Comparison of ENCODE assay signal across 1 cellular context in genomic region chr11:66987158-66987620, GRCh38.
TF ChIP-seq lines count a peak whose summit lies in the region.

No MANE protein-coding gene starts in this region.

TF ChIP-seq in HepG2, 621 proteins besides CTCF, POLR2A, EP300 and RAD21:
- TF ChIP-seq ARID4A (CRISPR knock-in tag; IDR thresholded peaks at IDR 0.05; ENCODE audit: borderline replicate concordance), result no peak
- TF ChIP-seq ZNF687 (CRISPR knock-in tag; IDR thresholded peaks at IDR 0.05), result peak; percentile 62
- TF ChIP-seq SALL1 (CRISPR knock-in tag; IDR thresholded peaks at IDR 0.05), result peak; percentile 29; the same call in 1 of the 2 replicates
- no peak for TF ChIP-seq ZUFSP (CRISPR knock-in tag; IDR thresholded peaks at IDR 0.05; ENCODE audit: borderline replicate concordance)
- TF ChIP-seq TGIF2 (CRISPR knock-in tag; IDR thresholded peaks at IDR 0.05), result peak; percentile 34; the same call in 1 of the 2 replicates
- no peak for TF ChIP-seq KLF6 (CRISPR knock-in tag; IDR thresholded peaks at IDR 0.05)
- TF ChIP-seq ATRX (CRISPR knock-in tag; IDR thresholded peaks at IDR 0.05; ENCODE audit: borderline replicate concordance), result no peak
- TF ChIP-seq ZNF143 (CRISPR knock-in tag; IDR thresholded peaks at IDR 0.05), result no peak
- 0 out of 2 replicates have a peak, but pooled peaks have one; percentile 14 for TF ChIP-seq GABPB1 (CRISPR knock-in tag; IDR thresholded peaks at IDR 0.05)
- no peak for TF ChIP-seq RFX5 (IDR thresholded peaks at IDR 0.05; ENCODE audit: low read depth, low read length)
- 0 out of 2 replicates have a peak, but pooled peaks have one; percentile 44 for TF ChIP-seq ZNF891 (CRISPR knock-in tag; IDR thresholded peaks at IDR 0.05)
- no peak for TF ChIP-seq FOSL1 (CRISPR knock-in tag; IDR thresholded peaks at IDR 0.05; ENCODE audit: borderline replicate concordance)
- TF ChIP-seq ZNF781 (CRISPR knock-in tag; IDR thresholded peaks at IDR 0.05; ENCODE audit: borderline replicate concordance, not compliant biosample characterization), result no peak
- TF ChIP-seq SAP130 (CRISPR knock-in tag; IDR thresholded peaks at IDR 0.05; ENCODE audit: low read depth), result peak; percentile 48; the same call in 1 of the 2 replicates
- no peak for TF ChIP-seq BRF2 (CRISPR knock-in tag; IDR thresholded peaks at IDR 0.05)
- no peak for TF ChIP-seq DDIT3 (CRISPR knock-in tag; IDR thresholded peaks at IDR 0.05)
- TF ChIP-seq MTF1 (CRISPR knock-in tag; IDR thresholded peaks at IDR 0.05), result no peak
- 0 out of 2 replicates have a peak, but pooled peaks have one; percentile 23 for TF ChIP-seq FOSL2 (CRISPR knock-in tag; IDR thresholded peaks at IDR 0.05)
- no peak for TF ChIP-seq ZNF619 (CRISPR knock-in tag; IDR thresholded peaks at IDR 0.05)
- TF ChIP-seq ZSCAN9 (CRISPR knock-in tag; IDR thresholded peaks at IDR 0.05; ENCODE audit: borderline replicate concordance), result no peak
- peak; percentile 69; the same call in 1 of the 2 replicates for TF ChIP-seq ZNF281 (CRISPR knock-in tag; IDR thresholded peaks at IDR 0.05; ENCODE audit: borderline replicate concordance)
- no peak for TF ChIP-seq KLF11 (CRISPR knock-in tag; IDR thresholded peaks at IDR 0.05)
- TF ChIP-seq ZFP91 (CRISPR knock-in tag; IDR thresholded peaks at IDR 0.05; ENCODE audit: borderline replicate concordance), result 0 out of 2 replicates have a peak, but pooled peaks have one; percentile 30
- TF ChIP-seq POGZ (CRISPR knock-in tag; IDR thresholded peaks at IDR 0.05), result no peak
- no peak for TF ChIP-seq GZF1 (CRISPR knock-in tag; IDR thresholded peaks at IDR 0.05)
- 0 out of 2 replicates have a peak, but pooled peaks have one; percentile 14 for TF ChIP-seq GATAD2A (CRISPR knock-in tag; IDR thresholded peaks at IDR 0.05)
- no peak for TF ChIP-seq ELF4 (CRISPR knock-in tag; IDR thresholded peaks at IDR 0.05; ENCODE audit: borderline replicate concordance)
- no peak for TF ChIP-seq ELF1 (CRISPR knock-in tag; IDR thresholded peaks at IDR 0.05)
- no peak for TF ChIP-seq TRAFD1 (CRISPR knock-in tag; IDR thresholded peaks at IDR 0.05; ENCODE audit: borderline replicate concordance)
- TF ChIP-seq ZNF292 (CRISPR knock-in tag; IDR thresholded peaks at IDR 0.05; ENCODE audit: borderline replicate concordance, low read depth), result peak; percentile 57; the same call in 1 of the 2 replicates
- 0 out of 2 replicates have a peak, but pooled peaks have one; percentile 22 for TF ChIP-seq PATZ1 (CRISPR knock-in tag; IDR thresholded peaks at IDR 0.05)
- no peak for TF ChIP-seq ETV5 (CRISPR knock-in tag; IDR thresholded peaks at IDR 0.05; ENCODE audit: borderline replicate concordance)
- TF ChIP-seq ERF (CRISPR knock-in tag; IDR thresholded peaks at IDR 0.05), result no peak
- no peak for TF ChIP-seq MLX (CRISPR knock-in tag; IDR thresholded peaks at IDR 0.05)
- no peak for TF ChIP-seq ZNF251 (CRISPR knock-in tag; IDR thresholded peaks at IDR 0.05)
- no peak for TF ChIP-seq KMT2A (CRISPR knock-in tag; IDR thresholded peaks at IDR 0.05)
- no peak for TF ChIP-seq ONECUT2 (CRISPR knock-in tag; IDR thresholded peaks at IDR 0.05)
